23 cellular contexts compared by ENCODE assay signal in genomic region chr17:69445132-69445531, GRCh38.
"Had no signal": no experiment of that assay in that cellular context is flagged by ENCODE, and none has a peak within 500 bp of the region (broad histone marks: within the 10 kb centered on the region; RNA-seq: fewer than 3 reads in every experiment).

No MANE protein-coding gene starts in this region.

- ATAC-seq: activated T-helper 17 cell treated with anti-CD3 and anti-CD28 coated beads, Interleukin-2, amount 50 U/mL, for 72 hours; left colon; sciatic nerve had no signal

- H3K9me3 ChIP-seq: transverse colon had no signal

- H3K27me3 Mint-ChIP-seq: activated T-helper 17 cell treated with anti-CD3 and anti-CD28 coated beads, Interleukin-2, amount 50 U/mL, for 72 hours; central memory CD8-positive, alpha-beta T cell; progenitor cell of endocrine pancreas had no signal

- DNase-seq: activated CD4-positive, alpha-beta T cell treated with anti-CD3 and anti-CD28 coated beads, Interleukin-2, amount 50 U/mL, for 4 hours; activated CD4-positive, CD25-positive, alpha-beta regulatory T cell treated with anti-CD3 and anti-CD28 coated beads, Interleukin-2, amount 50 U/mL, for 72 hours; activated CD8-positive, alpha-beta memory T cell treated with anti-CD3 and anti-CD28 coated beads, Interleukin-2, amount 50 U/mL, for 4 hours; activated naive CD4-positive, alpha-beta T cell treated with anti-CD3 and anti-CD28 coated beads for 36 hours; amniotic stem cell; cortex of kidney; head of caudate nucleus; left colon; mammary epithelial cell; occipital lobe; stimulated activated CD4-positive, alpha-beta T cell treated with anti-CD3 and anti-CD28 coated beads, Interleukin-2, amount 100 ng/mL, for 24 hours; stimulated activated naive CD4-positive, alpha-beta T cell; substantia nigra; transverse colon had no signal

- H3K4me3 ChIP-seq: esophagus muscularis mucosa, transverse colon had no signal

- H3K9me3 Mint-ChIP-seq: activated naive CD4-positive, alpha-beta T cell treated with anti-CD3 and anti-CD28 coated beads for 36 hours had no signal

- H3K27ac ChIP-seq: esophagus muscularis mucosa, transverse colon had no signal

- H3K27ac Mint-ChIP-seq: activated naive CD4-positive, alpha-beta T cell treated with anti-CD3 and anti-CD28 coated beads for 36 hours; activated T-helper 17 cell treated with anti-CD3 and anti-CD28 coated beads, Interleukin-2, amount 50 U/mL, for 72 hours; brain; endodermal cell; nephron; progenitor cell of endocrine pancreas; T-helper 2 cell treated with Interferon-gamma antibody and Interleukin-4, amounts not matched to agents 5 μg/mL and 100 μg/mL, for 36 hours had no signal

- H3K36me3 ChIP-seq: esophagus muscularis mucosa, transverse colon had no signal

- H3K4me3 Mint-ChIP-seq: activated naive CD4-positive, alpha-beta T cell treated with anti-CD3 and anti-CD28 coated beads for 36 hours; activated T-helper 17 cell treated with anti-CD3 and anti-CD28 coated beads, Interleukin-2, amount 50 U/mL, for 72 hours; brain; central memory CD8-positive, alpha-beta T cell; endodermal cell; nephron; T-helper 2 cell treated with Interferon-gamma antibody and Interleukin-4, amounts not matched to agents 5 μg/mL and 100 μg/mL, for 36 hours had no signal

- H3K27me3 ChIP-seq: esophagus muscularis mucosa, transverse colon had no signal
